In genomic region chr13:98279473-98280175, GRCh38 we compare ENCODE assay signal across 8 cellular contexts.
DNase-seq lines count a peak whose midpoint lies in the region; ATAC-seq and TF ChIP-seq lines count a peak whose summit lies in the region.

No MANE protein-coding gene starts in this region.

- H3K9me3 Mint-ChIP-seq in activated naive CD4-positive, alpha-beta T cell treated with anti-CD3 and anti-CD28 coated beads for 36 hours = no peaks in the 10 kb centered on the region
- H3K9me3 Mint-ChIP-seq in effector memory CD8-positive, alpha-beta T cell = no peaks in the 10 kb centered on the region
- H3K9me3 Mint-ChIP-seq in type B pancreatic cell = no peaks in the 10 kb centered on the region

- no peak overlapping the region for H3K4me3 Mint-ChIP-seq in activated naive CD4-positive, alpha-beta T cell treated with anti-CD3 and anti-CD28 coated beads for 36 hours
- H3K4me3 Mint-ChIP-seq in effector memory CD8-positive, alpha-beta T cell = peak overlapping the region; percentile 26 to 42
- H3K4me3 Mint-ChIP-seq in type B pancreatic cell = peak overlapping the region; percentile 64

- peaks cover 7% of the 10 kb centered on the region for H3K27me3 Mint-ChIP-seq in activated naive CD4-positive, alpha-beta T cell treated with anti-CD3 and anti-CD28 coated beads for 36 hours (ENCODE audit: low read depth)
- H3K27me3 Mint-ChIP-seq in effector memory CD8-positive, alpha-beta T cell = peaks cover 11 to 13% of the 10 kb centered on the region in 2 donors
- H3K27me3 Mint-ChIP-seq in type B pancreatic cell = no peaks in the 10 kb centered on the region

- peak; percentile 9 for DNase-seq in activated naive CD4-positive, alpha-beta T cell treated with anti-CD3 and anti-CD28 coated beads for 36 hours
- no peak for DNase-seq in activated naive CD4-positive, alpha-beta T cell treated with Interleukin-2 at 50 U/mL for 16 hours
- DNase-seq in NCI-H2029 (lab: John Stamatoyannopoulos, UW) = peak; percentile 50
- peak in 2 of 3 experiments; percentile 1 for DNase-seq in effector memory CD8-positive, alpha-beta T cell
- no peak for DNase-seq in type B pancreatic cell (ENCODE audit: extremely low spot score, unreplicated experiment)
- no peak for DNase-seq in NCI-H1694 (lab: John Stamatoyannopoulos, UW)
- DNase-seq in omental fat pad (ENCODE audit: low spot score) = no peak
- no peak for DNase-seq in left colon

- H3K27ac Mint-ChIP-seq in activated naive CD4-positive, alpha-beta T cell treated with anti-CD3 and anti-CD28 coated beads for 36 hours = no peak overlapping the region
- H3K27ac Mint-ChIP-seq in effector memory CD8-positive, alpha-beta T cell = peak overlapping the region in 1 of 2 donors; percentile 36
- peak overlapping the region; percentile 78 for H3K27ac Mint-ChIP-seq in type B pancreatic cell

- CTCF ChIA-PET in activated naive CD4-positive, alpha-beta T cell treated with anti-CD3 and anti-CD28 coated beads for 36 hours (lab: Charles Lee) = no interaction called here

- H3K36me3 Mint-ChIP-seq in activated naive CD4-positive, alpha-beta T cell treated with anti-CD3 and anti-CD28 coated beads for 36 hours (ENCODE audit: low read depth) = no peaks in the 10 kb centered on the region
- no peaks in the 10 kb centered on the region for H3K36me3 Mint-ChIP-seq in effector memory CD8-positive, alpha-beta T cell (ENCODE audit: insufficient read depth)
- no peaks in the 10 kb centered on the region for H3K36me3 Mint-ChIP-seq in type B pancreatic cell

- ATAC-seq in effector memory CD8-positive, alpha-beta T cell (replicated peaks) = peak; percentile 73
- ATAC-seq in omental fat pad (ENCODE audit: low FRiP score) (no peak), left colon (no peak)

- intact Hi-C loops in activated naive CD4-positive, alpha-beta T cell treated with anti-CD3 and anti-CD28 coated beads for 36 hours (cut with micrococcal nuclease) = no loop called here
- intact Hi-C loops in left colon (cut with DNase I, micrococcal nuclease) = no loop called here

- TF ChIP-seq CTCF in type B pancreatic cell (conservative IDR thresholded peaks at IDR 0.05) = no peak
- no peak for TF ChIP-seq CTCF in omental fat pad (IDR thresholded peaks at IDR 0.05)

- H3K4me1 Mint-ChIP-seq in activated naive CD4-positive, alpha-beta T cell treated with anti-CD3 and anti-CD28 coated beads for 36 hours (ENCODE audit: low read depth) = no peaks in the 10 kb centered on the region
- peaks cover 0 to 5% of the 10 kb centered on the region in 2 donors for H3K4me1 Mint-ChIP-seq in effector memory CD8-positive, alpha-beta T cell (ENCODE audit: low read depth in 2 of 2)
- peaks cover 34% of the 10 kb centered on the region for H3K4me1 Mint-ChIP-seq in type B pancreatic cell (ENCODE audit: unreplicated experiment)

Comparison
In these comparisons a context has a peak if more than half of its experiments do, and no peak if none do; other contexts are left out.
1. DNase-seq: peak in activated naive CD4-positive, alpha-beta T cell treated with anti-CD3 and anti-CD28 coated beads for 36 hours (single experiment), NCI-H2029 (single experiment) and effector memory CD8-positive, alpha-beta T cell (2 of 3); none in activated naive CD4-positive, alpha-beta T cell treated with Interleukin-2 at 50 U/mL for 16 hours (single experiment), type B pancreatic cell (single experiment), NCI-H1694 (single experiment), omental fat pad (single experiment) and left colon (0 of 2).